ENCODE assay signal across 1 cellular context in the genomic region with DNA sequence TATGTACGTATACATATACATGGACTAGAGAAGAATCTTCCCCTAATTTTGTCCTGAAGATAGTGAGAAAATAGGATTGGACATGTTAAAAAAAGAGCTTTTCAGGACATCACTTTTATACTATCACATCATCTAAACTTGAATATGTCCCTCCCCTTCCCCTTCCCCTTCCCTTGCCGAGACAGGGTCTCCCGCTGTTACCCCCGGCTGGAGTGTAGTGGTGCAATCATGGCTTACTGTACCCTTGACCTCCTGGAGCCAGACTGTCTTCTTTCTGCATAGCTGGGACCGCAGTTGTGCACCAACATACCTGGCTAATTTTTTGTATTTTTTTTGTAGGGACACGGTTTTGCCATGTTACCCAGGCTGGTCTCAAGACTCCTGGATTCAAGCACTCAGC.
A peak's percentile ranks its signal among the peaks of the same experiment; 100 is the strongest.
TF ChIP-seq lines count a peak whose summit lies in the region.

No MANE protein-coding gene starts in this region.

TF ChIP-seq in HepG2, 621 proteins besides CTCF, POLR2A, EP300 and RAD21:
- TF ChIP-seq SAFB2 (CRISPR knock-in tag; IDR thresholded peaks at IDR 0.05; ENCODE audit: borderline replicate concordance, low read depth) (no peak), SKI (IDR thresholded peaks at IDR 0.05; ENCODE audit: partially characterized antibody) (peak; percentile 15), CEBPB (IDR thresholded peaks at IDR 0.05; ENCODE audit: borderline replicate concordance, low read depth, low read length) (0 out of 2 replicates have a peak, but pooled peaks have one; percentile 30), HNF4A (CRISPR knock-in tag; IDR thresholded peaks at IDR 0.05) (0 out of 2 replicates have a peak, but pooled peaks have one; percentile 4), TEAD3 (CRISPR knock-in tag; optimal IDR thresholded peaks at IDR 0.05; ENCODE audit: borderline replicate concordance) (peak; percentile 49), NR2F6 (IDR thresholded peaks at IDR 0.05) (0 out of 2 replicates have a peak, but pooled peaks have one; percentile 24), NR2F6 (CRISPR knock-in tag; IDR thresholded peaks at IDR 0.05) (0 out of 2 replicates have a peak, but pooled peaks have one; percentile 30), CEBPG (CRISPR knock-in tag; IDR thresholded peaks at IDR 0.05) (peak; percentile 57), RARA (CRISPR knock-in tag; IDR thresholded peaks at IDR 0.05) (peak; percentile 17; the same call in 1 of the 2 replicates)
- TF ChIP-seq, protein P1, sequence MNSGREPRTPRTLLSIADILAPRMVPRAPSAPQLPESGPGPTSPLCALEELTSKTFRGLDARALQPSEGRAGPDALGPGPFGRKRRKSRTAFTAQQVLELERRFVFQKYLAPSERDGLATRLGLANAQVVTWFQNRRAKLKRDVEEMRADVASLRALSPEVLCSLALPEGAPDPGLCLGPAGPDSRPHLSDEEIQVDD (CRISPR knock-in tag; IDR thresholded peaks at IDR 0.05; ENCODE audit: borderline replicate concordance): no peak
TF ChIP-seq in HepG2: peak in this region for 7.
